In genomic region chr3:110946810-110947209, GRCh38 we compare ENCODE assay signal across 1 cellular context.
TF ChIP-seq lines count a peak whose summit lies in the region.

No MANE protein-coding gene starts in this region.

TF ChIP-seq in HepG2, 621 proteins besides CTCF, POLR2A, EP300 and RAD21 (continued from another document):
- TF ChIP-seq FOXA3 (CRISPR knock-in tag; IDR thresholded peaks at IDR 0.05), result peak; percentile 89
- peak; percentile 24; the same call in 1 of the 2 replicates for TF ChIP-seq BCL6 (CRISPR knock-in tag; IDR thresholded peaks at IDR 0.05)
- no peak for TF ChIP-seq ZKSCAN5 (CRISPR knock-in tag; IDR thresholded peaks at IDR 0.05)
- TF ChIP-seq ZNF83 (CRISPR knock-in tag; IDR thresholded peaks at IDR 0.05; ENCODE audit: borderline replicate concordance), result no peak
- TF ChIP-seq RARA (CRISPR knock-in tag; IDR thresholded peaks at IDR 0.05), result peak; percentile 36
- peak; percentile 52; the same call in 1 of the 2 replicates for TF ChIP-seq ARID3A (IDR thresholded peaks at IDR 0.05; ENCODE audit: low read depth, low read length)
- peak; percentile 82; the same call in 1 of the 2 replicates for TF ChIP-seq SIX4 (CRISPR knock-in tag; IDR thresholded peaks at IDR 0.05)
- 0 out of 2 replicates have a peak, but pooled peaks have one; percentile 34 for TF ChIP-seq FOXA1 (IDR thresholded peaks at IDR 0.05)
- TF ChIP-seq FOXA1 (CRISPR knock-in tag; IDR thresholded peaks at IDR 0.05), result peak; percentile 60; the same call in 1 of the 2 replicates
- no peak for TF ChIP-seq CENPT (CRISPR knock-in tag; IDR thresholded peaks at IDR 0.05; ENCODE audit: low read depth)
- 0 out of 2 replicates have a peak, but pooled peaks have one; percentile 42 for TF ChIP-seq MIXL1 (CRISPR knock-in tag; IDR thresholded peaks at IDR 0.05)
- peak; percentile 51; the same call in 1 of the 2 replicates for TF ChIP-seq NFIC (IDR thresholded peaks at IDR 0.05; ENCODE audit: low read length)
- TF ChIP-seq HNF1A (IDR thresholded peaks at IDR 0.05; ENCODE audit: low read depth), result peak; percentile 30; the same call in 1 of the 2 replicates
- no peak for TF ChIP-seq HNF1A (CRISPR knock-in tag; IDR thresholded peaks at IDR 0.05; ENCODE audit: borderline replicate concordance)
- no peak for TF ChIP-seq NR3C1 (CRISPR knock-in tag; IDR thresholded peaks at IDR 0.05)
- TF ChIP-seq REXO4 (CRISPR knock-in tag; IDR thresholded peaks at IDR 0.05; ENCODE audit: borderline replicate concordance), result no peak
- peak; percentile 42; the same call in 1 of the 2 replicates for TF ChIP-seq NCOA2 (CRISPR knock-in tag; IDR thresholded peaks at IDR 0.05)
- TF ChIP-seq ZNF670 (CRISPR knock-in tag; IDR thresholded peaks at IDR 0.05; ENCODE audit: borderline replicate concordance), result no peak
- no peak for TF ChIP-seq ZMYM2 (CRISPR knock-in tag; IDR thresholded peaks at IDR 0.05)
- TF ChIP-seq ZNF546 (CRISPR knock-in tag; conservative IDR thresholded peaks at IDR 0.05), result no peak
- no peak for TF ChIP-seq MIER3 (CRISPR knock-in tag; IDR thresholded peaks at IDR 0.05; ENCODE audit: borderline replicate concordance)
- no peak for TF ChIP-seq MTF2 (CRISPR knock-in tag; IDR thresholded peaks at IDR 0.05; ENCODE audit: borderline replicate concordance)
- TF ChIP-seq ARID4A (CRISPR knock-in tag; IDR thresholded peaks at IDR 0.05; ENCODE audit: borderline replicate concordance), result no peak
- no peak for TF ChIP-seq SOX13 (IDR thresholded peaks at IDR 0.05)
- peak in 1 of 2 experiments; percentile 60; a peak in 1 of 4 replicates for TF ChIP-seq SOX13 (CRISPR knock-in tag; conservative IDR thresholded peaks at IDR 0.05 in 1 of 2, IDR thresholded peaks at IDR 0.05 in 1 of 2)
- TF ChIP-seq ZNF749 (CRISPR knock-in tag; IDR thresholded peaks at IDR 0.05; ENCODE audit: borderline replicate concordance), result no peak
- no peak for TF ChIP-seq CBX5 (CRISPR knock-in tag; IDR thresholded peaks at IDR 0.05; ENCODE audit: borderline replicate concordance)
- TF ChIP-seq HNRNPUL1 (IDR thresholded peaks at IDR 0.05; ENCODE audit: low read depth, low read length), result no peak
- no peak for TF ChIP-seq ATF7 (IDR thresholded peaks at IDR 0.05)
- TF ChIP-seq ATF7 (CRISPR knock-in tag; IDR thresholded peaks at IDR 0.05), result no peak
- peak; percentile 89; the same call in 1 of the 2 replicates for TF ChIP-seq SIX1 (CRISPR knock-in tag; IDR thresholded peaks at IDR 0.05; ENCODE audit: borderline replicate concordance)
- TF ChIP-seq PAXIP1 (CRISPR knock-in tag; conservative IDR thresholded peaks at IDR 0.05), result peak; percentile 67
- no peak for TF ChIP-seq KLF16 (CRISPR knock-in tag; IDR thresholded peaks at IDR 0.05)
- no peak for TF ChIP-seq ZNF331 (CRISPR knock-in tag; IDR thresholded peaks at IDR 0.05)
- no peak for TF ChIP-seq ZNF841 (CRISPR knock-in tag; IDR thresholded peaks at IDR 0.05; ENCODE audit: borderline replicate concordance)
- no peak for TF ChIP-seq CREBL2 (CRISPR knock-in tag; IDR thresholded peaks at IDR 0.05; ENCODE audit: borderline replicate concordance)
- TF ChIP-seq ZZZ3 (CRISPR knock-in tag; IDR thresholded peaks at IDR 0.05; ENCODE audit: borderline replicate concordance), result no peak
- TF ChIP-seq ZNF609 (CRISPR knock-in tag; IDR thresholded peaks at IDR 0.05; ENCODE audit: borderline replicate concordance), result no peak
- TF ChIP-seq ZNF513 (CRISPR knock-in tag; conservative IDR thresholded peaks at IDR 0.05), result no peak
- no peak for TF ChIP-seq TOE1 (CRISPR knock-in tag; IDR thresholded peaks at IDR 0.05)
- TF ChIP-seq HMG20A (CRISPR knock-in tag; IDR thresholded peaks at IDR 0.05; ENCODE audit: borderline replicate concordance), result peak; percentile 44; the same call in 1 of the 2 replicates
- TF ChIP-seq HDAC1 (CRISPR knock-in tag; IDR thresholded peaks at IDR 0.05), result peak; percentile 38; the same call in 1 of the 2 replicates
- TF ChIP-seq ZNF33A (CRISPR knock-in tag; IDR thresholded peaks at IDR 0.05; ENCODE audit: borderline replicate concordance), result no peak
- TF ChIP-seq MAZ (IDR thresholded peaks at IDR 0.05; ENCODE audit: borderline replicate concordance, low read depth, low read length), result no peak
- TF ChIP-seq MAZ (CRISPR knock-in tag; IDR thresholded peaks at IDR 0.05; ENCODE audit: low read depth), result no peak
